ENCODE assay signal across 13 cellular contexts in genomic region chr1:79695133-79695532, GRCh38.
DNase-seq lines count a peak whose midpoint lies in the region; ATAC-seq and TF ChIP-seq lines count a peak whose summit lies in the region.
"Had no signal": no experiment of that assay in that cellular context is flagged by ENCODE, and none has a peak within 500 bp of the region (broad histone marks: within the 10 kb centered on the region; RNA-seq: fewer than 3 reads in every experiment).

No MANE protein-coding gene starts in this region.

- H3K4me3 ChIP-seq in mesenchymal stem cell (ENCODE audit: insufficient read depth in 1 of 2, low read depth in 1 of 2, low read length in 2 of 2) (no peak overlapping the region), prostate gland (no peak overlapping the region)
- H3K4me3 ChIP-seq: lung had no signal

- no peak for DNase-seq in mesenchymal stem cell
- no peak for DNase-seq in activated T-cell treated with anti-CD3 and anti-CD28 coated beads, Interleukin-2, amount 50 U/mL, for 4 hours
- no peak for DNase-seq in NCI-H526 (lab: John Stamatoyannopoulos, UW)
- no peak for DNase-seq in prostate gland (ENCODE audit: low spot score)
- DNase-seq in T-helper 17 cell, result no peak
- DNase-seq: activated effector memory CD4-positive, alpha-beta T cell treated with Interleukin-2 at 50 U/mL for 16 hours; CD8-positive, alpha-beta memory T cell; NCI-H1930 had no signal

- no peak overlapping the region for H3K9ac ChIP-seq in mesenchymal stem cell (ENCODE audit: low read length)

- H3K9me3 Mint-ChIP-seq in activated T-cell treated with anti-CD3 and anti-CD28 coated beads, Interleukin-2, amount 50 U/mL, for 4 hours, result peaks cover 8% of the 10 kb centered on the region

- H3K27me3 Mint-ChIP-seq in activated T-cell treated with anti-CD3 and anti-CD28 coated beads, Interleukin-2, amount 50 U/mL, for 4 hours (ENCODE audit: low read depth), result no peaks in the 10 kb centered on the region
- H3K27me3 Mint-ChIP-seq in T-helper 17 cell, result no peaks in the 10 kb centered on the region
- H3K27me3 Mint-ChIP-seq: CD8-positive, alpha-beta memory T cell had no signal

- TF ChIP-seq POLR2A in prostate gland (IDR thresholded peaks at IDR 0.05), result no peak

- H4K8ac ChIP-seq in mesenchymal stem cell (ENCODE audit: low read length), result no peak overlapping the region

- intact Hi-C loops in prostate gland (cut with DNase I), result no loop called here

- no peak overlapping the region for H2AK5ac ChIP-seq in mesenchymal stem cell (ENCODE audit: low read length, severe bottlenecking)

- no peak overlapping the region for H2BK15ac ChIP-seq in mesenchymal stem cell (ENCODE audit: low read depth, poor library complexity, severe bottlenecking)

- H3K4me2 ChIP-seq in mesenchymal stem cell (ENCODE audit: low read length, poor library complexity, severe bottlenecking), result no peak overlapping the region

- no peak overlapping the region for H3K23ac ChIP-seq in mesenchymal stem cell (ENCODE audit: low read length in 2 of 2)

- no peak overlapping the region for H2AFZ ChIP-seq in mesenchymal stem cell (ENCODE audit: low read depth, low read length)

- H2BK12ac ChIP-seq in mesenchymal stem cell (ENCODE audit: low read length in 2 of 2), result no peak overlapping the region

- no peak overlapping the region for H3K4ac ChIP-seq in mesenchymal stem cell (ENCODE audit: low read depth in 1 of 2, low read length in 2 of 2)

- H2BK120ac ChIP-seq in mesenchymal stem cell (ENCODE audit: low read depth, low read length), result no peak overlapping the region

- H3K36me3 ChIP-seq in mesenchymal stem cell (ENCODE audit: control insufficient read depth in 1 of 2, insufficient read depth in 2 of 2, low read depth in 1 of 2, low read length in 2 of 2) (no peaks in the 10 kb centered on the region), prostate gland (no peaks in the 10 kb centered on the region)

- no peaks in the 10 kb centered on the region for H3K4me1 Mint-ChIP-seq in activated T-cell treated with anti-CD3 and anti-CD28 coated beads, Interleukin-2, amount 50 U/mL, for 4 hours (ENCODE audit: low read depth)
- no peaks in the 10 kb centered on the region for H3K4me1 Mint-ChIP-seq in T-helper 17 cell
- H3K4me1 Mint-ChIP-seq: CD8-positive, alpha-beta memory T cell had no signal

- H3K27ac ChIP-seq in mesenchymal stem cell (ENCODE audit: low read length, poor library complexity, severe bottlenecking) (peak overlapping the region; percentile 70), prostate gland (no peak overlapping the region)

- H4K91ac ChIP-seq in mesenchymal stem cell (ENCODE audit: low read length), result no peak overlapping the region

- no peak overlapping the region for H3K4me3 Mint-ChIP-seq in activated T-cell treated with anti-CD3 and anti-CD28 coated beads, Interleukin-2, amount 50 U/mL, for 4 hours
- no peak overlapping the region for H3K4me3 Mint-ChIP-seq in T-helper 17 cell
- H3K4me3 Mint-ChIP-seq: CD8-positive, alpha-beta memory T cell had no signal

- no peak overlapping the region for H3K27ac Mint-ChIP-seq in T-helper 17 cell
- H3K27ac Mint-ChIP-seq: CD8-positive, alpha-beta memory T cell had no signal

- peak; percentile 87 for ATAC-seq in GM19023 (IDR thresholded peaks at IDR 0.05; ENCODE audit: unreplicated experiment)
- peak; percentile 92 for ATAC-seq in HG02588 (IDR thresholded peaks at IDR 0.05; ENCODE audit: unreplicated experiment)
- peak; percentile 94 for ATAC-seq in HG03342 (IDR thresholded peaks at IDR 0.05; ENCODE audit: unreplicated experiment)
- no peak for ATAC-seq in activated T-cell treated with anti-CD3 and anti-CD28 coated beads, Interleukin-2, amount 50 U/mL, for 4 hours
- ATAC-seq in T-helper 17 cell, result no peak
- ATAC-seq: Panc1 had no signal

- H3K14ac ChIP-seq in mesenchymal stem cell (ENCODE audit: low read length in 2 of 2), result no peak overlapping the region

- H3K18ac ChIP-seq in mesenchymal stem cell (ENCODE audit: low read depth in 1 of 2, low read length in 2 of 2), result no peak overlapping the region

- no peaks in the 10 kb centered on the region for H3K9me3 ChIP-seq in mesenchymal stem cell (ENCODE audit: control insufficient read depth, low read length)
- H3K9me3 ChIP-seq in prostate gland, result no peaks in the 10 kb centered on the region
- H3K9me3 ChIP-seq in T-helper 17 cell (ENCODE audit: control insufficient read depth, low read length, poor library complexity, severe bottlenecking), result no peaks in the 10 kb centered on the region

- H3K36me3 Mint-ChIP-seq in activated T-cell treated with anti-CD3 and anti-CD28 coated beads, Interleukin-2, amount 50 U/mL, for 4 hours (ENCODE audit: insufficient read depth), result no peaks in the 10 kb centered on the region
- no peaks in the 10 kb centered on the region for H3K36me3 Mint-ChIP-seq in T-helper 17 cell (ENCODE audit: low read depth)

- H3K4me1 ChIP-seq in mesenchymal stem cell (ENCODE audit: control insufficient read depth, insufficient read depth, low read depth, low read length), result peaks cover 3% of the 10 kb centered on the region
- H3K4me1 ChIP-seq in prostate gland (replicated peaks), result no peaks in the 10 kb centered on the region

- no peak for TF ChIP-seq CTCF in prostate gland (IDR thresholded peaks at IDR 0.05)

- H3K79me1 ChIP-seq in mesenchymal stem cell (replicated peaks; ENCODE audit: low read length, poor library complexity, severe bottlenecking), result no peaks in the 10 kb centered on the region

- H3K27me3 ChIP-seq in mesenchymal stem cell (ENCODE audit: control insufficient read depth in 1 of 2, insufficient read depth in 1 of 2, low read length in 2 of 2), result no peaks in the 10 kb centered on the region
- no peaks in the 10 kb centered on the region for H3K27me3 ChIP-seq in prostate gland (replicated peaks; ENCODE audit: insufficient read depth)

- no peak overlapping the region for H2BK5ac ChIP-seq in mesenchymal stem cell (ENCODE audit: low read depth, low read length, poor library complexity, severe bottlenecking)

Comparison
In these comparisons a context has a peak if more than half of its experiments do, and no peak if none do; other contexts are left out.
1. ATAC-seq: peak in GM19023 (single experiment), HG02588 (single experiment) and HG03342 (single experiment); none in activated T-cell treated with anti-CD3 and anti-CD28 coated beads, Interleukin-2, amount 50 U/mL, for 4 hours (0 of 2) and T-helper 17 cell (single experiment).